14 cellular contexts compared by ENCODE assay signal in the genomic region with DNA sequence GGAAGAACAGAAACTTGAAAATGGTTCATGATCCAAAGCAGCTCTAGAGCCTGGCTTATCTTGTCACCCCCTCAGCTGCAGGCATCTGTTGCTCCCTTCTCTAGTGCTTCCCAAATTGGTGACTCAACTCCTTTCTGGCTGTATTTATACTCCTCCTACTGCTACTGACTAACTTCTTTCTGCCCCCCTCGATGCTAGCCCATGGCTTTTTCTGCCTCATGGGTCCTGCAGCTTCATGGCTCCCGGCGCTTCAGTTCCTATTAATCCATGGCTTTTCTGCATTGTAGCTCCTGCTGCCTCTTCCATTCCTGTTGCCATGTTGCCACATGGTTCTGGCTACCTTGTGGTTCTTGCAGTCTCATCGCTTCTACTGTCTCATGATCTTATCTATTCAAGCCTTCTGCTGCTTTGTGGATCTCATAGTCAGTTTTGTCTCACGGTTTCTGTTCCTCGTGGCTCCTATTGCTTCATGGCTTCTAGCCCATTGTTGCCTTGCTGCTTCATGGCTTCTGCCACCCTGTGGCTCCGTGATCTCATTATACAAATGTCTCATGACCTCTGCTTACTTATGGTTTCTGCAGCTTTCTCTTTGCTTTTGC.
DNase-seq lines count a peak whose midpoint lies in the region; ATAC-seq and TF ChIP-seq lines count a peak whose summit lies in the region.
"Had no signal": no experiment of that assay in that cellular context is flagged by ENCODE, and none has a peak within 500 bp of the region (broad histone marks: within the 10 kb centered on the region; RNA-seq: fewer than 3 reads in every experiment).

No MANE protein-coding gene starts in this region.

- CTCF ChIA-PET in HEK293 (lab: Yijun Ruan, JAX) = interaction anchor here (0.5 to 2.4 kb wide), 11 partner anchors 12 to 91 kb away, joined by 3 to 13 read pairs (median 4); no protein-coding TSS in a partner anchor

- H3K27ac ChIP-seq in HEK293 (ENCODE audit: extremely low read depth, low read depth, low read length) = no peak overlapping the region
- H3K27ac ChIP-seq: C4-2B, gastrocnemius medialis had no signal

- H3K4me1 ChIP-seq in HEK293 (ENCODE audit: control insufficient read depth, insufficient read depth, low read length) = no peaks in the 10 kb centered on the region
- H3K4me1 ChIP-seq: gastrocnemius medialis had no signal

- TF ChIP-seq CTCF in HEK293 (tag by site-specific recombination; IDR thresholded peaks at IDR 0.05) = no peak; the same call in 1 of the 2 replicates

- ATAC-seq in GM18873 (IDR thresholded peaks at IDR 0.05; ENCODE audit: low FRiP score, unreplicated experiment) (no peak), HG02798 (IDR thresholded peaks at IDR 0.05; ENCODE audit: poor library complexity, unreplicated experiment) (no peak)
- ATAC-seq: gastrocnemius medialis had no signal

- DNase-seq in Ammon's horn (ENCODE audit: low spot score) (peak; percentile 36), SIG-M5 treated with dmso at 0.1 percent for 504 hours (lab: John Stamatoyannopoulos, UW; ENCODE audit: unreplicated experiment) (peak; percentile 89), hepatic stellate cell (ENCODE audit: low spot score) (peak; percentile 11), NCI-H1694 treated with DMSO at 0.1 percent for 48 hours (lab: John Stamatoyannopoulos, UW) (no peak), GOT3 (lab: John Stamatoyannopoulos, UW) (no peak)
- DNase-seq: activated CD4-positive, CD25-positive, alpha-beta regulatory T cell treated with anti-CD3 and anti-CD28 coated beads, Interleukin-2, amount 50 U/mL, for 72 hours; activated T-cell treated with anti-CD3 and anti-CD28 coated beads, Interleukin-2, amount 50 U/mL, for 1 hour; gastrocnemius medialis; NCI-H446; SHP77 treated with DMSO at 0.1 percent for 48 hours had no signal

- peaks cover 24 to 39% of the 10 kb centered on the region in 2 experiments; a peak in 2 of 3 replicates for H3K36me3 ChIP-seq in HEK293 (ENCODE audit: control insufficient read depth in 2 of 2, insufficient read depth in 1 of 2, low read length in 2 of 2)

- POLR2A ChIA-PET in HEK293 (lab: Yijun Ruan, JAX) = interaction anchor here (6.3 kb wide), 1 partner anchor 48 kb away, joined by 29 read pairs; the partner anchor contains the start of genes RIBC1 and SMC1A

- H3K9me3 ChIP-seq in HEK293 (ENCODE audit: control insufficient read depth, insufficient read depth, low read depth, low read length) = no peaks in the 10 kb centered on the region
- H3K9me3 ChIP-seq: gastrocnemius medialis had no signal

- no peak overlapping the region for H3K4me3 ChIP-seq in HEK293 (ENCODE audit: low read depth, low read length)
- H3K4me3 ChIP-seq: gastrocnemius medialis had no signal

TF ChIP-seq in HEK293, 187 proteins besides CTCF, POLR2A, EP300 and RAD21 (continues in another document):
- TF ChIP-seq, protein P1, sequence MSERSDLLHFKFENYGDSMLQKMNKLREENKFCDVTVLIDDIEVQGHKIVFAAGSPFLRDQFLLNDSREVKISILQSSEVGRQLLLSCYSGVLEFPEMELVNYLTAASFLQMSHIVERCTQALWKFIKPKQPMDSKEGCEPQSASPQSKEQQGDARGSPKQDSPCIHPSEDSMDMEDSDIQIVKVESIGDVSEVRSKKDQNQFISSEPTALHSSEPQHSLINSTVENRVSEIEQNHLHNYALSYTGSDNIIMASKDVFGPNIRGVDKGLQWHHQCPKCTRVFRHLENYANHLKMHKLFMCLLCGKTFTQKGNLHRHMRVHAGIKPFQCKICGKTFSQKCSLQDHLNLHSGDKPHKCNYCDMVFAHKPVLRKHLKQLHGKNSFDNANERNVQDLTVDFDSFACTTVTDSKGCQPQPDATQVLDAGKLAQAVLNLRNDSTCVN (tag by site-specific recombination; optimal IDR thresholded peaks at IDR 0.05) = no peak
- TF ChIP-seq YY2 (tag by site-specific recombination; IDR thresholded peaks at IDR 0.05) = no peak
- TF ChIP-seq ZNF585B (tag by site-specific recombination; IDR thresholded peaks at IDR 0.05) = no peak
- TF ChIP-seq OSR2 (tag by site-specific recombination; IDR thresholded peaks at IDR 0.05) = peak; percentile 74
- no peak for TF ChIP-seq ZNF514 (tag by site-specific recombination; IDR thresholded peaks at IDR 0.05)
- TF ChIP-seq RBAK (tag by site-specific recombination; IDR thresholded peaks at IDR 0.05) = no peak
- TF ChIP-seq OVOL3 (tag by site-specific recombination; IDR thresholded peaks at IDR 0.05) = no peak
- 0 out of 2 replicates have a peak, but pooled peaks have one; percentile 33 for TF ChIP-seq ZBTB6 (tag by site-specific recombination; IDR thresholded peaks at IDR 0.05)
- peak; percentile 71 for TF ChIP-seq SCRT1 (tag by site-specific recombination; IDR thresholded peaks at IDR 0.05; ENCODE audit: borderline replicate concordance)
- TF ChIP-seq GLI2 (tag by site-specific recombination; IDR thresholded peaks at IDR 0.05; ENCODE audit: borderline replicate concordance, low read depth) = no peak
- no peak for TF ChIP-seq ZNF548 (tag by site-specific recombination; IDR thresholded peaks at IDR 0.05)
- no peak for TF ChIP-seq ZNF513 (tag by site-specific recombination; IDR thresholded peaks at IDR 0.05)
- TF ChIP-seq ZNF2 (tag by site-specific recombination; IDR thresholded peaks at IDR 0.05) = 0 out of 2 replicates have a peak, but pooled peaks have one; percentile 8
- no peak for TF ChIP-seq ZNF26 (tag by site-specific recombination; IDR thresholded peaks at IDR 0.05)
- no peak for TF ChIP-seq ZNF639 (tag by site-specific recombination; IDR thresholded peaks at IDR 0.05)
- no peak for TF ChIP-seq SETDB1 (IDR thresholded peaks at IDR 0.05; ENCODE audit: insufficient read length, low read length)
- no peak for TF ChIP-seq ZNF37A (tag by site-specific recombination; IDR thresholded peaks at IDR 0.05)
- no peak for TF ChIP-seq ZNF555 (tag by site-specific recombination; conservative IDR thresholded peaks at IDR 0.05)
- no peak for TF ChIP-seq ZNF114 (tag by site-specific recombination; IDR thresholded peaks at IDR 0.05)
- no peak for TF ChIP-seq ZSCAN4 (tag by site-specific recombination; IDR thresholded peaks at IDR 0.05)
- TF ChIP-seq ZNF600 (tag by site-specific recombination; IDR thresholded peaks at IDR 0.05) = peak; percentile 17; the same call in 1 of the 2 replicates
- TF ChIP-seq ZNF16 (tag by site-specific recombination; IDR thresholded peaks at IDR 0.05; ENCODE audit: low read depth) = no peak
- TF ChIP-seq ZFP69B (tag by site-specific recombination; IDR thresholded peaks at IDR 0.05) = no peak

Comparison
In these comparisons a context has a peak if more than half of its experiments do, and no peak if none do; other contexts are left out.
1. DNase-seq: peak in Ammon's horn (single experiment), SIG-M5 treated with dmso at 0.1 percent for 504 hours (single experiment) and hepatic stellate cell (single experiment); none in NCI-H1694 treated with DMSO at 0.1 percent for 48 hours (single experiment) and GOT3 (single experiment).